ENCODE assay signal across 19 cellular contexts in the genomic region with DNA sequence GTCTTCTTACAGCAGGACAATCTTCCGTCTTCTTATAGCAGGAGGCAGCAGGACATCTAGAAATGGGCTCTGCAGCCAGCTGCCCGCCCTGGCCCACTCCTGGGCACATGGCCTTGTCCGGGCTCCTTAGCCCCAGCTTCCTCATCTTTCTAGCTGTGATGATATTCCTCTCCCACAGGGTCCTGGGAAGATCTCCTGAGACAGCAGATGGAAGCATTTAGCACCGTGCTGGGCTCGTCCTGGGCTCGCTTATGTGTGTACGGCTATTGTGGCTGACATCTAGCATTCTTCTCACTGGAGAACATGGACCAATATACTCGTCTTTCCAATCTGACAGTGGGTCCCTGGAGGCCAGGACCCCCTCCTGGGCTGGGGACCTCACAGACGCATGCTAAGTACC. TPM values are rescaled to one million over a fixed set of nuclear protein-coding genes. Genes with fewer than 3 reads are reported as not detected.
A peak's percentile ranks its signal among the peaks of the same experiment; 100 is the strongest.
DNase-seq lines count a peak whose midpoint lies in the region; ATAC-seq and TF ChIP-seq lines count a peak whose summit lies in the region.
"Had no signal": no experiment of that assay in that cellular context is flagged by ENCODE, and none has a peak within 500 bp of the region (broad histone marks: within the 10 kb centered on the region; RNA-seq: fewer than 3 reads in every experiment).

No MANE protein-coding gene starts in this region.

- no peak for ATAC-seq in stimulated activated naive B cell treated with anti-CD40 and anti-IgM and Interleukin-4, amounts not matched to agents 10 μg/mL and 1 μg/mL and 100 μg/mL, for 72 hours (replicated peaks)
- ATAC-seq in GM21619 (IDR thresholded peaks at IDR 0.05; ENCODE audit: unreplicated experiment) (no peak), HG02884 (IDR thresholded peaks at IDR 0.05; ENCODE audit: unreplicated experiment) (no peak)

- H3K9me3 Mint-ChIP-seq in glutamatergic neuron (ENCODE audit: unreplicated experiment) (peaks cover 24% of the 10 kb centered on the region), neural progenitor cell (no peaks in the 10 kb centered on the region)
- H3K9me3 Mint-ChIP-seq in stimulated activated naive B cell treated with anti-CD40 and anti-IgM and Interleukin-4, amounts not matched to agents 10 μg/mL and 1 μg/mL and 100 μg/mL, for 72 hours, result peaks cover 0 to 5% of the 10 kb centered on the region in 2 donors
- H3K9me3 Mint-ChIP-seq: IgD-negative memory B cell had no signal

- H3K4me3 Mint-ChIP-seq in glutamatergic neuron (ENCODE audit: unreplicated experiment) (peak overlapping the region; percentile 15), neural progenitor cell (no peak overlapping the region)
- no peak overlapping the region for H3K4me3 Mint-ChIP-seq in stimulated activated naive B cell treated with anti-CD40 and anti-IgM and Interleukin-4, amounts not matched to agents 10 μg/mL and 1 μg/mL and 100 μg/mL, for 72 hours
- H3K4me3 Mint-ChIP-seq: CD14-positive monocyte, IgD-negative memory B cell had no signal

- TF ChIP-seq CTCF in ascending aorta (IDR thresholded peaks at IDR 0.05), result no peak
- TF ChIP-seq CTCF in glutamatergic neuron (IDR thresholded peaks at IDR 0.05; ENCODE audit: partially characterized antibody, unreplicated experiment), result no peak
- no peak for TF ChIP-seq CTCF in neural progenitor cell (IDR thresholded peaks at IDR 0.05)

- H3K27ac ChIP-seq in ascending aorta (peak overlapping the region; percentile 90 to 93), neural progenitor cell (no peak overlapping the region)
- H3K27ac ChIP-seq: SJCRH30 had no signal

- H3K27me3 Mint-ChIP-seq in glutamatergic neuron (ENCODE audit: unreplicated experiment) (peaks cover 27% of the 10 kb centered on the region), neural progenitor cell (ENCODE audit: insufficient read depth, low read depth) (peaks cover 7% of the 10 kb centered on the region)
- no peaks in the 10 kb centered on the region for H3K27me3 Mint-ChIP-seq in stimulated activated naive B cell treated with anti-CD40 and anti-IgM and Interleukin-4, amounts not matched to agents 10 μg/mL and 1 μg/mL and 100 μg/mL, for 72 hours
- H3K27me3 Mint-ChIP-seq: IgD-negative memory B cell had no signal

- DNase-seq in G401 (ENCODE audit: low spot score), result peak; percentile 81
- DNase-seq in ascending aorta (ENCODE audit: low spot score in 2 of 2), result no peak
- no peak for DNase-seq in glutamatergic neuron
- no peak for DNase-seq in neural progenitor cell (ENCODE audit: low spot score)
- DNase-seq in stimulated activated naive B cell treated with anti-CD40 and anti-IgM and Interleukin-4, amounts not matched to agents 10 μg/mL and 1 μg/mL and 100 μg/mL, for 72 hours, result no peak
- no peak for DNase-seq in KBM-7
- DNase-seq: ACHN, AML-193, COR-L47, DMS153, NCI-H1105, NCI-H1694 treated with DMSO at 0.1 percent for 48 hours, NCI-H526 treated with DMSO at 0.1 percent for 48 hours, RPMI8226, SJCRH30 had no signal

- H3K27ac Mint-ChIP-seq in glutamatergic neuron (ENCODE audit: unreplicated experiment) (peak overlapping the region; percentile 62), neural progenitor cell (peak overlapping the region; percentile 53)
- H3K27ac Mint-ChIP-seq in stimulated activated naive B cell treated with anti-CD40 and anti-IgM and Interleukin-4, amounts not matched to agents 10 μg/mL and 1 μg/mL and 100 μg/mL, for 72 hours, result no peak overlapping the region

- H3K79me2 ChIP-seq in neural progenitor cell (ENCODE audit: low read depth), result no peaks in the 10 kb centered on the region

- H3K4me1 ChIP-seq in ascending aorta (peaks cover 23 to 49% of the 10 kb centered on the region in 2 donors), neural progenitor cell (peaks cover 8% of the 10 kb centered on the region)

- H3K36me3 Mint-ChIP-seq in glutamatergic neuron (ENCODE audit: unreplicated experiment) (peaks cover 11% of the 10 kb centered on the region), neural progenitor cell (peaks cover 15% of the 10 kb centered on the region)
- H3K36me3 Mint-ChIP-seq in stimulated activated naive B cell treated with anti-CD40 and anti-IgM and Interleukin-4, amounts not matched to agents 10 μg/mL and 1 μg/mL and 100 μg/mL, for 72 hours, result peaks cover 31 to 52% of the 10 kb centered on the region in 2 donors

- H3K36me3 ChIP-seq in ascending aorta (peaks cover 21 to 34% of the 10 kb centered on the region in 2 donors), neural progenitor cell (no peaks in the 10 kb centered on the region)
- H3K36me3 ChIP-seq: SJCRH30 had no signal

- H3K9me3 ChIP-seq in ascending aorta (no peaks in the 10 kb centered on the region), neural progenitor cell (ENCODE audit: low read depth) (no peaks in the 10 kb centered on the region)
- H3K9me3 ChIP-seq: SJCRH30 had no signal

- no peak overlapping the region for H3K9ac ChIP-seq in neural progenitor cell

- peaks cover 37% of the 10 kb centered on the region for H3K4me1 Mint-ChIP-seq in glutamatergic neuron (ENCODE audit: low read depth, unreplicated experiment)
- H3K4me1 Mint-ChIP-seq in neural progenitor cell, result peaks cover 24% of the 10 kb centered on the region
- peaks cover 5 to 8% of the 10 kb centered on the region in 2 donors for H3K4me1 Mint-ChIP-seq in stimulated activated naive B cell treated with anti-CD40 and anti-IgM and Interleukin-4, amounts not matched to agents 10 μg/mL and 1 μg/mL and 100 μg/mL, for 72 hours
- H3K4me1 Mint-ChIP-seq: IgD-negative memory B cell had no signal

- H3F3A ChIP-seq in neural progenitor cell (ENCODE audit: low read depth), result no peaks in the 10 kb centered on the region

- no peak overlapping the region for H3K4me3 ChIP-seq in ascending aorta
- H3K4me3 ChIP-seq in neural progenitor cell, result no peak overlapping the region
- H3K4me3 ChIP-seq: SJCRH30 had no signal

- H4K20me1 ChIP-seq in neural progenitor cell (ENCODE audit: low read depth), result peaks cover 8% of the 10 kb centered on the region

- H3K4me2 ChIP-seq in neural progenitor cell, result no peak overlapping the region

- H3K27me3 ChIP-seq in ascending aorta, result no peaks in the 10 kb centered on the region
- H3K27me3 ChIP-seq in neural progenitor cell, result no peaks in the 10 kb centered on the region
- H3K27me3 ChIP-seq: SJCRH30 had no signal

- in situ Hi-C loops in G401 (cut with HindIII; ENCODE audit: low sequenced_read_pairs), result no loop called here
- in situ Hi-C loops in KBM-7 (cut with MboI; ENCODE audit: low pct_unique_long_range_greater_than_20kb, low sequenced_read_pairs), result no loop called here

- no peak overlapping the region for H2AFZ ChIP-seq in neural progenitor cell (replicated peaks)

- intact Hi-C loops in ascending aorta (cut with DNase I), result no loop called here

RNA-seq across cellular contexts. Expression of gene TIMM22, which starts 48.5 kb away (rescaled TPM):
- total RNA-seq in G401 (2014; rRNA removed; shearing (Covaris generic)), result 25.9 and 27.4 TPM in 2 replicates
- total RNA-seq in ascending aorta (12.1 TPM), glutamatergic neuron (ENCODE audit: unreplicated experiment) (22.0 TPM), neural progenitor cell (ENCODE audit: low replicate concordance) (11.7 and 15.7 TPM in 2 replicates)
